In the genomic region with DNA sequence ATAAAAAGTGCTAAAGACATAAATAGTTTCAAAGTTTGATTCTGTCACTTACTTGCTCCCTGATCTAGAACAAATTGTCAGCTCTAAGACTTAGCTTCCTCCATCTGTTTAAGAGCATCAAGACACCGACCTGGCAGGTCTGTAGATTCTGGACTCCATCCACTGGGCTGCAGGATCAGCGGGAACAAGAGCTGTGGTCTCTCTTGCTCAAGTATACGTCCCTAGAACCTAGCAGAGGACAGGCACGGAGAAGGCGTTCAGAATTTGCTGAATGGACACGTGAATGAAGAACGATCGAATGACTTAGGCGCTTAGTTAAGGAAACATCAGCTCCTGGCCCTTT, we compare ENCODE assay signal across 8 cellular contexts. TPM values are rescaled to one million over a fixed set of nuclear protein-coding genes. Genes with fewer than 3 reads are reported as not detected.
DNase-seq lines count a peak whose midpoint lies in the region; ATAC-seq and TF ChIP-seq lines count a peak whose summit lies in the region.

No MANE protein-coding gene starts in this region.

- no peak for TF ChIP-seq RAD21 in SK-N-SH (IDR thresholded peaks at IDR 0.05; ENCODE audit: low read length)

- H3K9me3 ChIP-seq in SK-N-SH, result no peaks in the 10 kb centered on the region

- no peak for TF ChIP-seq EP300 in SK-N-SH (IDR thresholded peaks at IDR 0.05; ENCODE audit: borderline replicate concordance in 1 of 2, low read depth in 1 of 2, low read length in 1 of 2)

- H2AFZ ChIP-seq in SK-N-SH (ENCODE audit: low read depth), result peak overlapping the region; percentile 72; the same call in 1 of the 2 replicates

- H3K4me1 ChIP-seq in SK-N-SH (ENCODE audit: control insufficient read depth in 1 of 2, insufficient read depth in 2 of 2, low read depth in 1 of 2, low read length in 1 of 2), result peaks cover 0 to 21% of the 10 kb centered on the region in 2 experiments; a peak in 2 of 4 replicates

- H3K4me3 Mint-ChIP-seq in T-helper 2 cell treated with Interferon-gamma antibody and Interleukin-4, amounts not matched to agents 5 μg/mL and 100 μg/mL, for 36 hours, result peak overlapping the region; percentile 62

- no peaks in the 10 kb centered on the region for H3K9me2 ChIP-seq in SK-N-SH

- peaks cover 18 to 24% of the 10 kb centered on the region in 2 experiments for H3K36me3 ChIP-seq in SK-N-SH (replicated peaks in 1 of 2; ENCODE audit: control insufficient read depth in 1 of 2, insufficient read depth in 2 of 2, low read length in 1 of 2)

- no peaks in the 10 kb centered on the region for H3K36me3 Mint-ChIP-seq in T-helper 2 cell treated with Interferon-gamma antibody and Interleukin-4, amounts not matched to agents 5 μg/mL and 100 μg/mL, for 36 hours (ENCODE audit: low read depth)

- peaks cover 8% of the 10 kb centered on the region for H3F3A ChIP-seq in SK-N-SH (replicated peaks; ENCODE audit: insufficient read depth)

- H3K4me2 ChIP-seq in SK-N-SH, result peak overlapping the region; percentile 99

- peaks cover 50% of the 10 kb centered on the region for H3K27me3 Mint-ChIP-seq in T-helper 2 cell treated with Interferon-gamma antibody and Interleukin-4, amounts not matched to agents 5 μg/mL and 100 μg/mL, for 36 hours (ENCODE audit: low read depth)

- H3K4me3 ChIP-seq in SK-N-SH (ENCODE audit: low read depth in 2 of 2, low read length in 1 of 2), result peak overlapping the region; percentile 79 to 85
- H3K4me3 ChIP-seq in foreskin fibroblast (ENCODE audit: low read depth in 1 of 2, low read length in 2 of 2), result peak overlapping the region; percentile 80 to 82
- H3K4me3 ChIP-seq in retinal pigment epithelial cell (ENCODE audit: low read length), result peak overlapping the region; percentile 71

- no peaks in the 10 kb centered on the region for H3K9me3 Mint-ChIP-seq in T-helper 2 cell treated with Interferon-gamma antibody and Interleukin-4, amounts not matched to agents 5 μg/mL and 100 μg/mL, for 36 hours

- peak overlapping the region; percentile 64 to 90 for H3K27ac ChIP-seq in SK-N-SH (ENCODE audit: low read depth in 2 of 2, low read length in 1 of 2)

- peaks cover 6% of the 10 kb centered on the region for H3K4me1 Mint-ChIP-seq in T-helper 2 cell treated with Interferon-gamma antibody and Interleukin-4, amounts not matched to agents 5 μg/mL and 100 μg/mL, for 36 hours (ENCODE audit: low read depth)

- DNase-seq in T-helper 2 cell treated with Interferon-gamma antibody and Interleukin-4, amounts not matched to agents 5 μg/mL and 100 μg/mL, for 36 hours (ENCODE audit: low spot score), result no peak
- no peak for DNase-seq in T-helper 2 cell
- DNase-seq in SK-N-SH, result peak; percentile 57
- DNase-seq in foreskin fibroblast, result peak in 1 of 2 donors; percentile 26
- DNase-seq in retinal pigment epithelial cell (ENCODE audit: low read depth), result peak; percentile 21
- no peak for DNase-seq in UCSD-AML1 (lab: John Stamatoyannopoulos, UW; ENCODE audit: unreplicated experiment)
- DNase-seq in DMS153 treated with DMSO at 0.1 percent for 48 hours (lab: John Stamatoyannopoulos, UW; ENCODE audit: unreplicated experiment), result no peak

- H3K79me2 ChIP-seq in SK-N-SH (ENCODE audit: insufficient read depth), result peaks cover 41% of the 10 kb centered on the region

- H4K20me1 ChIP-seq in SK-N-SH (ENCODE audit: insufficient read depth), result no peaks in the 10 kb centered on the region; the same call in 1 of the 2 replicates

- no peak overlapping the region for H3K27ac Mint-ChIP-seq in T-helper 2 cell treated with Interferon-gamma antibody and Interleukin-4, amounts not matched to agents 5 μg/mL and 100 μg/mL, for 36 hours

- 4% methylated on average over 9 of the region's 9 CpGs for WGBS in SK-N-SH (ENCODE audit: low lambda C conversion rate)

- peak overlapping the region; percentile 73 for H3K9ac ChIP-seq in SK-N-SH

- ATAC-seq in HG03442 (IDR thresholded peaks at IDR 0.05; ENCODE audit: unreplicated experiment), result no peak

- H3K27me3 ChIP-seq in SK-N-SH (ENCODE audit: insufficient read depth), result no peaks in the 10 kb centered on the region

- TF ChIP-seq CTCF in SK-N-SH (IDR thresholded peaks at IDR 0.05), result no peak
- no peak for TF ChIP-seq CTCF in foreskin fibroblast (IDR thresholded peaks at IDR 0.05; ENCODE audit: low read depth, low read length)
- TF ChIP-seq CTCF in retinal pigment epithelial cell (conservative IDR thresholded peaks at IDR 0.05; ENCODE audit: low read depth, low read length), result no peak

- CTCF ChIA-PET in SK-N-SH (lab: Yijun Ruan, JAX), result interaction anchor here (1.0 to 2.1 kb wide), 5 partner anchors 8 to 191 kb away, joined by 3 to 11 read pairs (median 4); no protein-coding TSS in a partner anchor

- POLR2A ChIA-PET in SK-N-SH (lab: Yijun Ruan, JAX), result interaction anchor here (0.7 to 1.1 kb wide), 2 partner anchors 8 to 33 kb away, joined by 3 to 4 read pairs; partner anchors contain the start of gene DNAJC3

TF ChIP-seq in SK-N-SH, 30 proteins besides CTCF, POLR2A, EP300 and RAD21:
- no peak for TF ChIP-seq FOSL2 (IDR thresholded peaks at IDR 0.05; ENCODE audit: borderline replicate concordance, low read depth)
- no peak for TF ChIP-seq RXRA (IDR thresholded peaks at IDR 0.05; ENCODE audit: borderline replicate concordance, low read depth)
- TF ChIP-seq, protein P1, sequence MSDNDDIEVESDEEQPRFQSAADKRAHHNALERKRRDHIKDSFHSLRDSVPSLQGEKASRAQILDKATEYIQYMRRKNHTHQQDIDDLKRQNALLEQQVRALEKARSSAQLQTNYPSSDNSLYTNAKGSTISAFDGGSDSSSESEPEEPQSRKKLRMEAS (IDR thresholded peaks at IDR 0.05; ENCODE audit: low read depth), result no peak
- TF ChIP-seq NRF1 (IDR thresholded peaks at IDR 0.05; ENCODE audit: low read depth, low read length), result no peak
- TF ChIP-seq JUND (IDR thresholded peaks at IDR 0.05), result no peak
- TF ChIP-seq FOXM1 (IDR thresholded peaks at IDR 0.05; ENCODE audit: low read depth), result no peak
- TF ChIP-seq SMC3 (IDR thresholded peaks at IDR 0.05; ENCODE audit: low read depth, low read length), result no peak

RNA-seq across cellular contexts. Expression of gene DZIP1, which starts 1.1 kb away (rescaled TPM):
- 15.0 and 15.2 TPM in 2 replicates for polyA plus RNA-seq in SK-N-SH (2012; rRNA removed)
- 13.9 and 16.3 TPM in 2 replicates for polyA plus RNA-seq in SK-N-SH (2012; cell fraction: cytosol; rRNA removed)
- 31.3 and 43.5 TPM in 2 replicates for polyA plus RNA-seq in SK-N-SH (2012; cell fraction: nucleus; rRNA removed)

RNA-seq across cellular contexts. Expression of gene DNAJC3, which starts 33.5 kb away (rescaled TPM):
- 5.8 and 8.2 TPM in 2 replicates for polyA plus RNA-seq in SK-N-SH (2012; rRNA removed)
- 8.7 and 9.4 TPM in 2 replicates for polyA plus RNA-seq in SK-N-SH (2012; cell fraction: cytosol; rRNA removed)
- polyA plus RNA-seq in SK-N-SH (2012; cell fraction: nucleus; rRNA removed), result 2.3 and 5.1 TPM in 2 replicates

Comparison
In these comparisons a context has a peak if more than half of its experiments do, and no peak if none do; other contexts are left out.
1. DNase-seq: peak in SK-N-SH (single experiment) and retinal pigment epithelial cell (single experiment); none in T-helper 2 cell treated with Interferon-gamma antibody and Interleukin-4, amounts not matched to agents 5 μg/mL and 100 μg/mL, for 36 hours (single experiment), T-helper 2 cell (0 of 5), UCSD-AML1 (single experiment) and DMS153 treated with DMSO at 0.1 percent for 48 hours (single experiment).
2. Peak in every context shown above with its lines, with median percentiles within 50 percentile points of each other: H3K4me3 ChIP-seq.